ENCODE assay signal across 13 cellular contexts in the genomic region with DNA sequence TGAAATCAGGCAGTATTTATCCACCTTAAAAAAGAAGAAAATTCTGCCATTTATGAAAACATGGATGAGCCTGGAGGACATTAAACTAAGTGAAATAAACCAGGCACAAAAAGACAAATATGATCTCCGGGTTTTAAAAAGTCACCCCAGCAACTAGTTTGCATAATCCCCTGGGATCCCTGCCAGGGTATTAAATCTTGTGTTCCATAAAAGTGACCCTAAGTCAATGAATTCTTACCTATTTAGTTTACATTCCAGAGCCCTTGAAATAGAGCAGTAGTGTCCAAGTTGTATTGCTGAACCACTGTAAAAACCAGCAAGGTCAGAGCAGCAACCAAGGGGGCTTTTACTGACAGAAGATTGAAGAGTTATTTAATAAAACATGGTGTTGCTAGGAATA.
"Had no signal": no experiment of that assay in that cellular context is flagged by ENCODE, and none has a peak within 500 bp of the region (broad histone marks: within the 10 kb centered on the region; RNA-seq: fewer than 3 reads in every experiment).

No MANE protein-coding gene starts in this region.

- ATAC-seq: activated T-helper 17 cell treated with anti-CD3 and anti-CD28 coated beads, Interleukin-2, amount 50 U/mL, for 72 hours; left colon; natural killer cell treated with Interleukin-12 subunit alpha and Interleukin-12 subunit beta and Interleukin-15 and Interleukin-18, amount 100 ng/mL, for 72 hours had no signal

- H3K4me1 ChIP-seq: vagina had no signal

- H3K4me3 ChIP-seq: vagina had no signal

- H3K27me3 ChIP-seq: vagina had no signal

- H3K36me3 ChIP-seq: vagina had no signal

- H3K27ac ChIP-seq: vagina had no signal

- H3K9me3 ChIP-seq: vagina had no signal

- DNase-seq: activated CD4-positive, alpha-beta T cell treated with anti-CD3 and anti-CD28 coated beads, Interleukin-2, amount 10 ng/mL, durations not matched to agents 7 days and 5 days; activated CD4-positive, CD25-positive, alpha-beta regulatory T cell; activated naive CD4-positive, alpha-beta T cell treated with anti-CD3 and anti-CD28 coated beads for 36 hours; activated T-cell treated with anti-CD3 and anti-CD28 coated beads for 4 hours; cerebellar nuclear complex; endodermal cell; foreskin melanocyte; head of caudate nucleus; left colon; stimulated activated CD4-positive, alpha-beta T cell treated with anti-CD3 and anti-CD28 coated beads, Interleukin-15, amount 100 ng/mL, for 24 hours had no signal
